ENCODE assay signal across 9 cellular contexts in genomic region chr5:143101134-143101533, GRCh38.
DNase-seq lines count a peak whose midpoint lies in the region; ATAC-seq, FAIRE-seq and TF ChIP-seq lines count a peak whose summit lies in the region.
"Had no signal": no experiment of that assay in that cellular context is flagged by ENCODE, and none has a peak within 500 bp of the region (broad histone marks: within the 10 kb centered on the region; RNA-seq: fewer than 3 reads in every experiment).

No MANE protein-coding gene starts in this region.

- H3K9me3 ChIP-seq in thyroid gland: no peaks in the 10 kb centered on the region

- no peaks in the 10 kb centered on the region for H3K27me3 Mint-ChIP-seq in activated CD8-positive, alpha-beta T cell treated with anti-CD3 and anti-CD28 coated beads, Interleukin-2, amount 10 ng/mL, durations not matched to agents 7 days and 5 days (ENCODE audit: low read depth)

- no peak overlapping the region for H3K4me3 ChIP-seq in thyroid gland (replicated peaks in 1 of 3)

- peaks cover 30% of the 10 kb centered on the region for H3K4me1 Mint-ChIP-seq in activated CD8-positive, alpha-beta T cell treated with anti-CD3 and anti-CD28 coated beads, Interleukin-2, amount 10 ng/mL, durations not matched to agents 7 days and 5 days (ENCODE audit: low read depth)
- H3K4me1 Mint-ChIP-seq: nephron had no signal

- H3K4me1 ChIP-seq in thyroid gland: no peaks in the 10 kb centered on the region

- 82 to 89% methylated on average over 2 of the region's 2 CpGs for WGBS in thyroid gland, 2 donors

- H3K27ac Mint-ChIP-seq in activated CD8-positive, alpha-beta T cell treated with anti-CD3 and anti-CD28 coated beads, Interleukin-2, amount 10 ng/mL, durations not matched to agents 7 days and 5 days: peak overlapping the region; percentile 81
- H3K27ac Mint-ChIP-seq: nephron had no signal

- no peaks in the 10 kb centered on the region for H3K9me3 Mint-ChIP-seq in activated CD8-positive, alpha-beta T cell treated with anti-CD3 and anti-CD28 coated beads, Interleukin-2, amount 10 ng/mL, durations not matched to agents 7 days and 5 days (ENCODE audit: insufficient read depth)
- H3K9me3 Mint-ChIP-seq: nephron had no signal

- TF ChIP-seq POLR2A in GM12891 (IDR thresholded peaks at IDR 0.05; ENCODE audit: low read depth, low read length): no peak
- no peak for TF ChIP-seq POLR2A in thyroid gland (IDR thresholded peaks at IDR 0.05)

- peak overlapping the region; percentile 27 for H3K4me3 Mint-ChIP-seq in activated CD8-positive, alpha-beta T cell treated with anti-CD3 and anti-CD28 coated beads, Interleukin-2, amount 10 ng/mL, durations not matched to agents 7 days and 5 days
- H3K4me3 Mint-ChIP-seq: nephron had no signal

- H3K27ac ChIP-seq in thyroid gland: no peak overlapping the region

- POLR2A ChIA-PET in activated CD8-positive, alpha-beta T cell treated with anti-CD3 and anti-CD28 coated beads, Interleukin-2, amount 10 ng/mL, durations not matched to agents 7 days and 5 days (lab: Charles Lee): interaction anchor here (0.6 kb wide), 2 partner anchors 12 to 290 kb away, joined by 3 to 4 read pairs; no protein-coding TSS in a partner anchor

- H3K36me3 ChIP-seq in thyroid gland: no peaks in the 10 kb centered on the region

- CTCF ChIA-PET in activated CD8-positive, alpha-beta T cell treated with anti-CD3 and anti-CD28 coated beads, Interleukin-2, amount 10 ng/mL, durations not matched to agents 7 days and 5 days (lab: Charles Lee): no interaction called here

- TF ChIP-seq CTCF in thyroid gland (IDR thresholded peaks at IDR 0.05) (no peak), omental fat pad (IDR thresholded peaks at IDR 0.05) (no peak)

- intact Hi-C loops in thyroid gland (cut with DNase I): no loop called here

- no peaks in the 10 kb centered on the region for H3K27me3 ChIP-seq in thyroid gland

- peak; percentile 24 for DNase-seq in GM12891 (ENCODE audit: insufficient read length, low spot score)
- DNase-seq in activated CD8-positive, alpha-beta T cell treated with anti-CD3 and anti-CD28 coated beads, Interleukin-2, amount 10 ng/mL, durations not matched to agents 7 days and 5 days: no peak
- no peak for DNase-seq in thyroid gland
- no peak for DNase-seq in inferior parietal cortex (ENCODE audit: extremely low spot score)
- DNase-seq in omental fat pad (ENCODE audit: low spot score): no peak
- DNase-seq in OCI-M2 (lab: John Stamatoyannopoulos, UW; ENCODE audit: unreplicated experiment): no peak

- peaks cover 5% of the 10 kb centered on the region for H3K36me3 Mint-ChIP-seq in activated CD8-positive, alpha-beta T cell treated with anti-CD3 and anti-CD28 coated beads, Interleukin-2, amount 10 ng/mL, durations not matched to agents 7 days and 5 days (ENCODE audit: low read depth)

- ATAC-seq in GM19351 (IDR thresholded peaks at IDR 0.05; ENCODE audit: unreplicated experiment) (peak; percentile 89), HG02973 (IDR thresholded peaks at IDR 0.05; ENCODE audit: unreplicated experiment) (peak; percentile 89), omental fat pad (ENCODE audit: low FRiP score) (no peak)
- peak; percentile 84 for ATAC-seq in activated CD8-positive, alpha-beta T cell treated with anti-CD3 and anti-CD28 coated beads, Interleukin-2, amount 10 ng/mL, durations not matched to agents 7 days and 5 days

- FAIRE-seq in GM12891 (lab: Jason Lieb, UNC): peak; percentile 83

TF ChIP-seq in GM12891, 5 proteins besides CTCF, POLR2A, EP300 and RAD21:
- no peak for TF ChIP-seq POLR2AphosphoS5 (IDR thresholded peaks at IDR 0.05; ENCODE audit: low read depth, low read length)
- no peak for TF ChIP-seq TAF1 (IDR thresholded peaks at IDR 0.05; ENCODE audit: low read depth, low read length)
- TF ChIP-seq PAX5 (IDR thresholded peaks at IDR 0.05; ENCODE audit: insufficient read depth, low read length, severe bottlenecking): no peak
- no peak for TF ChIP-seq POU2F2 (IDR thresholded peaks at IDR 0.05; ENCODE audit: low read depth, low read length)
- TF ChIP-seq SPI1 (IDR thresholded peaks at IDR 0.05; ENCODE audit: low read depth, low read length): no peak
TF ChIP-seq in GM12891: peak in this region for 0.
